In the genomic region with DNA sequence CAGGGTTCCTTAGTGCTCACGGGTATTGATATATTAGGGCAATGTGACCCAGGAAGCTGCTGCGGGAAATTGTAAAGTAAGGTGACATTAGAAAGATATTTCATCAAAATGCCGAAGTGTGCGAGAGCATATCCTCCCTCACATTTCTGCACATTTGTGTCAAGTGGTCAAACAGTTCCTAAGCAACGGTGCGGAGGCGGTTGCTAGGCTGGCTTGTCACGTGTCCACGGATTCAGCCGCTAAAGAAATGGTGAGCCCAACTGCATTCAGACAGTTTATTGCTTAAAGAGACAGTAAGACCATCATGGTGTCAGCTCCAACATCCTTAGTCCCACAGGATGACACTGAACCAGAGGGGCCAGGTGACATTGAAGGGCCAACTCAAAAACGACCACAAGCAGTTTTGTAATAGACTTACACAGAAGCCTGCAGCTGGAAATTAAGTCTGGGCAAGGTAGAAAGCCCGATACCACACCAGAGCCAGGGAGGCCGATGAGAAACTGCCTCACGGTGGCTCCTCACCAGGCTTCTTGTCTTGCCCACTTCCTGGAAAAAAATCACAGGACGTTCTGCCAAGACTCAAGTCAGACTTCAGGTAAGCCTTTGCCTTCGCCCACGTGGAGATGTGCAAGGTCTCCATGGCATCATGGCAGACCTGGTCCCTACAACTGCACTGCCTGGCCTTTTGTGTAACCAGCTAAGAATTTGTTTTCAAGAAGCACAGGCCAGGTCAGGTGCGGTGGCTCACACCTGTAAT, we compare ENCODE assay signal across 11 cellular contexts. TPM values are rescaled to one million over a fixed set of nuclear protein-coding genes. Genes with fewer than 3 reads are reported as not detected.
DNase-seq lines count a peak whose midpoint lies in the region; ATAC-seq, FAIRE-seq and TF ChIP-seq lines count a peak whose summit lies in the region.
"Had no signal": no experiment of that assay in that cellular context is flagged by ENCODE, and none has a peak within 500 bp of the region (broad histone marks: within the 10 kb centered on the region; RNA-seq: fewer than 3 reads in every experiment).

No MANE protein-coding gene starts in this region.

- no peak overlapping the region for H2AFZ ChIP-seq in K562 (ENCODE audit: low read depth, low read length)
- H2AFZ ChIP-seq in osteoblast (ENCODE audit: low read length) = peak overlapping the region; percentile 83

- no peaks in the 10 kb centered on the region for H3K36me3 ChIP-seq in K562 (ENCODE audit: control insufficient read depth, insufficient read depth, low read length)
- H3K36me3 ChIP-seq in osteoblast (ENCODE audit: insufficient read depth, low read length) = no peaks in the 10 kb centered on the region
- H3K36me3 ChIP-seq: suprapubic skin had no signal

- DNase-seq in GM10248 (ENCODE audit: extremely low spot score) (peak; percentile 53), NCI-H1105 (lab: John Stamatoyannopoulos, UW) (peak; percentile 34), K562 (ENCODE audit: extremely low read depth in 1 of 4, low spot score in 3 of 4) (peak in 2 of 4 experiments; percentile 7 to 31), osteoblast (ENCODE audit: insufficient read length, low spot score, missing footprints) (peak; percentile 26), cortex of kidney (lab: John Stamatoyannopoulos, UW) (no peak), NCI-H82 (lab: John Stamatoyannopoulos, UW) (no peak)
- no peak for DNase-seq in activated T-cell treated with anti-CD3 and anti-CD28 coated beads, Interleukin-2, amount 50 U/mL, for 72 hours

- POLR2A ChIA-PET in GM10248 (lab: Yijun Ruan, JAX) = no interaction called here
- POLR2A ChIA-PET in K562 (lab: Yijun Ruan, JAX) = interaction anchor here (0.6 kb wide), 1 partner anchor 52 kb away, joined by 4 read pairs; no protein-coding TSS in a partner anchor

- intact Hi-C loops in K562 (cut with micrococcal nuclease) = no loop called here

- H3K4me1 ChIP-seq in K562 (replicated peaks in 1 of 2; ENCODE audit: control insufficient read depth in 2 of 2, insufficient read depth in 2 of 2, low read length in 2 of 2) = no peaks in the 10 kb centered on the region; a peak in 1 of 5 replicates
- peaks cover 11% of the 10 kb centered on the region for H3K4me1 ChIP-seq in osteoblast (ENCODE audit: insufficient read depth, low read length)
- H3K4me1 ChIP-seq: suprapubic skin had no signal

- TF ChIP-seq CTCF in GM10248 (IDR thresholded peaks at IDR 0.05; ENCODE audit: control extremely low read depth, extremely low read depth, low read depth, missing control alignments) = no peak
- TF ChIP-seq CTCF in K562 (IDR thresholded peaks at IDR 0.05 in 2 of 3, conservative IDR thresholded peaks at IDR 0.05 in 1 of 3; ENCODE audit: insufficient read depth in 2 of 3, low read depth in 1 of 3, low read length in 3 of 3) = no peak
- TF ChIP-seq CTCF in osteoblast (IDR thresholded peaks at IDR 0.05; ENCODE audit: extremely low read depth, low read depth, low read length) = no peak

- no peak for TF ChIP-seq RAD21 in K562 (CRISPR knock-in tag; conservative IDR thresholded peaks at IDR 0.05 in 1 of 2, IDR thresholded peaks at IDR 0.05 in 1 of 2)

- H3K4me2 ChIP-seq in K562 (ENCODE audit: insufficient read depth, low read length) (no peak overlapping the region), osteoblast (ENCODE audit: insufficient read depth, low read length) (peak overlapping the region; percentile 77)

- no peak overlapping the region for H3K27ac ChIP-seq in K562 (ENCODE audit: extremely low read depth, low read depth, low read length)
- no peak overlapping the region for H3K27ac ChIP-seq in osteoblast (ENCODE audit: low read depth, low read length)
- H3K27ac ChIP-seq: suprapubic skin had no signal

- WGBS in K562 (ENCODE audit: insufficient coverage, low coverage, missing lambda C conversion rate) = 2% methylated on average over 16 of the region's 18 CpGs

- no peak for TF ChIP-seq EP300 in K562 (IDR thresholded peaks at IDR 0.05; ENCODE audit: low read length)

- H3K4me3 ChIP-seq in K562 (no peak overlapping the region), osteoblast (ENCODE audit: insufficient read depth, low read length) (peak overlapping the region; percentile 53)
- H3K4me3 ChIP-seq: suprapubic skin had no signal

- FAIRE-seq in K562 (lab: Jason Lieb, UNC) = no peak

- H3K9me3 ChIP-seq in K562 (replicated peaks; ENCODE audit: control insufficient read depth, insufficient read depth, low read depth, low read length) = no peaks in the 10 kb centered on the region
- no peaks in the 10 kb centered on the region for H3K9me3 ChIP-seq in osteoblast (ENCODE audit: low read depth, low read length)
- H3K9me3 ChIP-seq: suprapubic skin had no signal

- H3K9ac ChIP-seq in K562 (ENCODE audit: insufficient read depth in 1 of 2, low read depth in 2 of 2, low read length in 2 of 2) = no peak overlapping the region

- no peaks in the 10 kb centered on the region for H3K4me1 Mint-ChIP-seq in activated T-cell treated with anti-CD3 and anti-CD28 coated beads, Interleukin-2, amount 50 U/mL, for 72 hours (ENCODE audit: low read depth)
- H3K4me1 Mint-ChIP-seq: memory B cell had no signal

- no peaks in the 10 kb centered on the region for H3K9me3 Mint-ChIP-seq in activated T-cell treated with anti-CD3 and anti-CD28 coated beads, Interleukin-2, amount 50 U/mL, for 72 hours
- H3K9me3 Mint-ChIP-seq: activated naive CD4-positive, alpha-beta T cell treated with anti-CD3 and anti-CD28 coated beads, Interleukin-2, amount 50 U/mL, for 24 hours; memory B cell had no signal

- no peak overlapping the region for H3K4me3 Mint-ChIP-seq in activated T-cell treated with anti-CD3 and anti-CD28 coated beads, Interleukin-2, amount 50 U/mL, for 72 hours
- H3K4me3 Mint-ChIP-seq: activated naive CD4-positive, alpha-beta T cell treated with anti-CD3 and anti-CD28 coated beads, Interleukin-2, amount 50 U/mL, for 24 hours; memory B cell had no signal

- H3K79me2 ChIP-seq in K562 (ENCODE audit: control insufficient read depth, insufficient read depth, low read length) (no peaks in the 10 kb centered on the region), osteoblast (ENCODE audit: insufficient read depth, low read length) (no peaks in the 10 kb centered on the region)

- H3K27ac Mint-ChIP-seq in activated T-cell treated with anti-CD3 and anti-CD28 coated beads, Interleukin-2, amount 50 U/mL, for 72 hours = no peak overlapping the region
- H3K27ac Mint-ChIP-seq: activated naive CD4-positive, alpha-beta T cell treated with anti-CD3 and anti-CD28 coated beads, Interleukin-2, amount 50 U/mL, for 24 hours; memory B cell had no signal

- peaks cover 0 to 10% of the 10 kb centered on the region in 2 experiments for H3K27me3 ChIP-seq in K562 (ENCODE audit: control insufficient read depth in 2 of 2, insufficient read depth in 2 of 2, low read length in 2 of 2)
- H3K27me3 ChIP-seq in osteoblast (ENCODE audit: insufficient read depth, low read length) = peaks cover 11% of the 10 kb centered on the region
- H3K27me3 ChIP-seq: suprapubic skin had no signal

- in situ Hi-C loops in K562 (cut with MboI) = no loop called here

- TF ChIP-seq POLR2A in K562 (conservative IDR thresholded peaks at IDR 0.05) = no peak

- CTCF ChIA-PET in GM10248 (lab: Yijun Ruan, JAX) = no interaction called here
- CTCF ChIA-PET in K562 (lab: Yijun Ruan, JAX; ENCODE audit: low intra/inter-chr PET ratio) = no interaction called here

- no peaks in the 10 kb centered on the region for H3K27me3 Mint-ChIP-seq in activated T-cell treated with anti-CD3 and anti-CD28 coated beads, Interleukin-2, amount 50 U/mL, for 72 hours (ENCODE audit: low read depth)
- H3K27me3 Mint-ChIP-seq: activated naive CD4-positive, alpha-beta T cell treated with anti-CD3 and anti-CD28 coated beads, Interleukin-2, amount 50 U/mL, for 24 hours had no signal

- no peaks in the 10 kb centered on the region for H3K9me1 ChIP-seq in K562 (ENCODE audit: control insufficient read depth, insufficient read depth, low read length)

- no peaks in the 10 kb centered on the region for H3K36me3 Mint-ChIP-seq in activated T-cell treated with anti-CD3 and anti-CD28 coated beads, Interleukin-2, amount 50 U/mL, for 72 hours (ENCODE audit: insufficient read depth in 2 of 2)
- H3K36me3 Mint-ChIP-seq: activated naive CD4-positive, alpha-beta T cell treated with anti-CD3 and anti-CD28 coated beads, Interleukin-2, amount 50 U/mL, for 24 hours; memory B cell had no signal

- ATAC-seq in K562 = peak; percentile 56
- ATAC-seq in activated T-cell treated with anti-CD3 and anti-CD28 coated beads, Interleukin-2, amount 50 U/mL, for 72 hours (replicated peaks in 1 of 2) = no peak
- ATAC-seq in GM21786 (IDR thresholded peaks at IDR 0.05; ENCODE audit: unreplicated experiment) = no peak

- H4K20me1 ChIP-seq in K562 (replicated peaks; ENCODE audit: control insufficient read depth, insufficient read depth, low read length) (no peaks in the 10 kb centered on the region), osteoblast (ENCODE audit: insufficient read depth, low read length) (no peaks in the 10 kb centered on the region)

- BruUV-seq in K562 (replicated peaks; lab: Mats Ljungman, UMichigan) = no TSS peak

TF ChIP-seq in K562, 482 proteins besides CTCF, POLR2A, EP300 and RAD21 (continues in another document):
- TF ChIP-seq ZNF551 (CRISPR knock-in tag; IDR thresholded peaks at IDR 0.05) = no peak
- no peak for TF ChIP-seq BRF1 (IDR thresholded peaks at IDR 0.05; ENCODE audit: borderline replicate concordance, extremely low read depth, insufficient read length)

RNA-seq across cellular contexts. Expression of a gene that starts 50.4 kb away (rescaled TPM):
- 40.9 and 111 TPM in 2 replicates for total RNA-seq in K562 (2011; cell fraction: chromatin; rRNA removed; ENCODE audit: low replicate concordance)
- total RNA-seq in K562 (2011; cell fraction: nucleolus; rRNA removed) = 39.0 and 45.0 TPM in 2 replicates
- 38.4 and 40.7 TPM in 2 replicates for total RNA-seq in K562 (2011; cell fraction: nucleoplasm; rRNA removed)
- total RNA-seq in K562 (2014; rRNA removed) (13.8 and 15.1 TPM in 2 replicates), K562 (2014; rRNA removed; fragmentation: Illumina TruSeq; extraction: Trizol) (8.4 and 9.0 TPM in 2 replicates), K562 (2015; rRNA removed; fragmentation: Illumina TruSeq; extraction: Trizol) (11.7 and 11.9 TPM in 2 replicates), K562 (2021) (27.4 and 29.0 TPM in 2 replicates), osteoblast (28.2 and 31.8 TPM in 2 replicates)
- polyA plus RNA-seq in K562 (2011; rRNA removed) (9.2 and 20.7 TPM in 2 replicates), K562 (2014; fragmentation: Illumina TruSeq; extraction: Trizol) (18.4 and 21.3 TPM in 2 replicates), K562 (2014; fragmentation: Nextera tagmentation; extraction: Ambion mirVana) (1 to 10 TPM; 2.5 to 5.0 TPM), K562 (2014; rRNA removed) (10.1 and 12.1 TPM in 2 replicates)
- 7.9 and 11.2 TPM in 2 replicates for polyA plus RNA-seq in K562 (2011; cell fraction: cytosol; rRNA removed)
- polyA plus RNA-seq in K562 (2011; cell fraction: nucleus; rRNA removed) = 62.9 and 72.4 TPM in 2 replicates
- polyA plus RNA-seq in K562 (2012) = 32.1 and 37.3 TPM in 2 replicates
- 26.8 and 31.8 TPM in 2 replicates for polyA minus RNA-seq in K562 (2011; rRNA and poly(A)+ RNA removed)
- polyA minus RNA-seq in K562 (2011; cell fraction: cytosol; rRNA and poly(A)+ RNA removed) = 22.3 and 32.7 TPM in 2 replicates
- 24.2 and 33.0 TPM in 2 replicates for polyA minus RNA-seq in K562 (2011; cell fraction: nucleus; rRNA and poly(A)+ RNA removed)
- 10 to 100 TPM; 60.4 to 85.6 TPM for total RNA-seq in activated T-cell treated with anti-CD3 and anti-CD28 coated beads, Interleukin-2, amount 50 U/mL, for 72 hours

Comparison
In these comparisons a context has a peak if more than half of its experiments do, and no peak if none do; other contexts are left out.
1. DNase-seq: peak in GM10248 (single experiment), NCI-H1105 (single experiment) and osteoblast (single experiment); none in activated T-cell treated with anti-CD3 and anti-CD28 coated beads, Interleukin-2, amount 50 U/mL, for 72 hours (0 of 2), cortex of kidney (single experiment) and NCI-H82 (single experiment).